Comparison of ENCODE assay signal across 16 cellular contexts in the genomic region with DNA sequence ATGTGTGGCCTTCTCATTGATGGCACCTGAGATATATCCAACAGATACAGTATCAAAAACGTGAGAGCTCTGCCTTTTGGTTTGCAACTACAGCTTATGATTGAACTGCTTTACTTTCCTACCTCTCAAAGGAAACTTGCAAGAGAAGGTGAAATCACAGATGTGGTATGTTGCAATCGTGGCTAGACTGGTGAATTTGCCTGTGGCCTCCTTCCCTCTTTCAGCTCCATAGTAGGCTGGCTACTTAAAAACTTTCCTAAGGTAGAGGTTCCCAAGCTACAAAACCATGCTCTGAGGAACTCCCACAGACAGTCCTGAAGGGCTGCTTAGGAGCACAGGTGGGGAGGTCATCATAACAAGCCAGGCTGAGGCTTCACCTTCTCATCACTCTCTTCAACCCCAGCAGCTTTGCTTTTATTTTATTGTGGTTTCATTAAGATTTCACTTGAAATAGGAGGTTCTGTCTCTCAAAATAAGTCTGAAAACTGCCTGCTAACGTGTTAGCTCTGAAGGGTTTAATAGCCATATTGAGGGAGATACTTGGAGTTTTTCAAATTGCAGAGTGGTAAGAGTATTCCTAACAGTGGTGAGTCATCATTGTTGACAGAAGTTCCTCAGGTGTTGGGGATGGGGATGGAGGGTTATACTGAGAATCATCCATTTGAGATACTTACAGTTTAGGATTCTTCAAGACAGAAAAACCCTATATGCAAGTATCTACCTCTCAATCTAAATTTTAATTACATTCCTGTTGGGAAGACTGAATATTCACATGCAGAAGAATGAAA.
A peak's percentile ranks its signal among the peaks of the same experiment; 100 is the strongest.
DNase-seq lines count a peak whose midpoint lies in the region; ATAC-seq and TF ChIP-seq lines count a peak whose summit lies in the region.
"Had no signal": no experiment of that assay in that cellular context is flagged by ENCODE, and none has a peak within 500 bp of the region (broad histone marks: within the 10 kb centered on the region; RNA-seq: fewer than 3 reads in every experiment).

No MANE protein-coding gene starts in this region.

- peaks cover 5% of the 10 kb centered on the region for H3K79me1 ChIP-seq in trophoblast cell (ENCODE audit: low read length)

- H3K79me2 ChIP-seq in trophoblast cell (ENCODE audit: control insufficient read depth, insufficient read depth, low read length, poor library complexity), result no peaks in the 10 kb centered on the region

- peak overlapping the region; percentile 77 for H3K18ac ChIP-seq in trophoblast cell (ENCODE audit: low read length)

- peaks cover 0 to under 1% (median 0%) of the 10 kb centered on the region in 3 donors for H3K9me3 Mint-ChIP-seq in IgD-negative memory B cell
- H3K9me3 Mint-ChIP-seq: stimulated activated effector memory CD8-positive, alpha-beta T cell treated with anti-CD3 and anti-CD28 coated beads, Interleukin-12 subunit alpha, Interleukin-12 subunit beta, amount 100 ng/mL, for 72 hours had no signal

- H4K8ac ChIP-seq in trophoblast cell (ENCODE audit: low read depth, low read length), result peak overlapping the region; percentile 23

- peak overlapping the region; percentile 88 for H2BK120ac ChIP-seq in trophoblast cell (ENCODE audit: insufficient read depth, low read length, poor library complexity)

- no peak overlapping the region for H2BK12ac ChIP-seq in trophoblast cell (ENCODE audit: low read length)

- H3K27ac Mint-ChIP-seq in IgD-negative memory B cell, result peak overlapping the region; percentile 28 to 54 (median 35)
- H3K27ac Mint-ChIP-seq: stimulated activated effector memory CD8-positive, alpha-beta T cell treated with anti-CD3 and anti-CD28 coated beads, Interleukin-12 subunit alpha, Interleukin-12 subunit beta, amount 100 ng/mL, for 72 hours had no signal

- H3K27me3 Mint-ChIP-seq in IgD-negative memory B cell, result no peaks in the 10 kb centered on the region

- ATAC-seq in GM18498 (IDR thresholded peaks at IDR 0.05; ENCODE audit: unreplicated experiment) (no peak), HG03159 (IDR thresholded peaks at IDR 0.05; ENCODE audit: unreplicated experiment) (no peak)
- ATAC-seq: left colon; stimulated activated effector memory CD8-positive, alpha-beta T cell treated with anti-CD3 and anti-CD28 coated beads, Interleukin-12 subunit alpha, Interleukin-12 subunit beta, amount 100 ng/mL, for 72 hours had no signal

- H3K4me3 ChIP-seq in epithelial cell of esophagus (ENCODE audit: low read length) (no peak overlapping the region), trophoblast cell (ENCODE audit: low read depth, low read length) (no peak overlapping the region)
- H3K4me3 ChIP-seq: ovary, tibial artery had no signal

- DNase-seq in RWPE1 (ENCODE audit: low spot score), result peak; percentile 10
- peak; percentile 74 for DNase-seq in epithelial cell of esophagus (ENCODE audit: low read depth)
- peak; percentile 54 to 71 for DNase-seq in trophoblast cell
- no peak for DNase-seq in RPMI8226
- DNase-seq: aorta, C1 segment of cervical spinal cord, dermis blood vessel endothelial cell, left colon, MV-4-11, NCI-H2081 treated with DMSO at 0.1 percent for 48 hours, ovary, tibial artery had no signal

- CTCF ChIA-PET in RWPE1 (lab: Yijun Ruan, JAX), result no interaction called here

- POLR2A ChIA-PET in RWPE1 (lab: Yijun Ruan, JAX; ENCODE audit: low non-redundant PET), result no interaction called here

- TF ChIP-seq CTCF in RWPE1 (conservative IDR thresholded peaks at IDR 0.05; ENCODE audit: low read depth) (no peak), epithelial cell of esophagus (IDR thresholded peaks at IDR 0.05; ENCODE audit: insufficient read depth, low read depth, low read length, missing control alignments) (no peak)

- peak overlapping the region; percentile 33 for H3K4ac ChIP-seq in trophoblast cell (ENCODE audit: low read depth, low read length)

- H3K9me3 ChIP-seq in trophoblast cell (ENCODE audit: insufficient read depth, low read depth, low read length), result peaks cover 3% of the 10 kb centered on the region
- H3K9me3 ChIP-seq: ovary, tibial artery had no signal

- peak overlapping the region; percentile 44 for H3K14ac ChIP-seq in trophoblast cell (ENCODE audit: low read length)

- WGBS in trophoblast cell (ENCODE audit: extremely low coverage, insufficient coverage, insufficient read length), result no CpG with 5 or more reads among the region's 3 CpGs

- H4K91ac ChIP-seq in trophoblast cell (ENCODE audit: low read depth, low read length), result peak overlapping the region; percentile 79

- no peaks in the 10 kb centered on the region for H3K27me3 ChIP-seq in trophoblast cell (ENCODE audit: insufficient read depth, low read length)
- H3K27me3 ChIP-seq: ovary, tibial artery had no signal

- no peak overlapping the region for H2AK5ac ChIP-seq in trophoblast cell (ENCODE audit: low read length)

- no peak overlapping the region for H3K23ac ChIP-seq in trophoblast cell (ENCODE audit: low read length)

- H3K36me3 ChIP-seq in trophoblast cell (ENCODE audit: control insufficient read depth in 1 of 2, insufficient read depth in 2 of 2, low read length in 2 of 2), result peaks cover 16 to 17% of the 10 kb centered on the region in 2 experiments
- H3K36me3 ChIP-seq: ovary had no signal

- peaks cover 13% of the 10 kb centered on the region for H3K36me3 Mint-ChIP-seq in IgD-negative memory B cell
- H3K36me3 Mint-ChIP-seq: stimulated activated effector memory CD8-positive, alpha-beta T cell treated with anti-CD3 and anti-CD28 coated beads, Interleukin-12 subunit alpha, Interleukin-12 subunit beta, amount 100 ng/mL, for 72 hours had no signal

- no peak overlapping the region for H4K12ac ChIP-seq in trophoblast cell (ENCODE audit: low read depth, low read length)

- H2BK5ac ChIP-seq in trophoblast cell (ENCODE audit: low read depth, low read length, poor library complexity), result peak overlapping the region; percentile 92

- no peak overlapping the region for H3K4me2 ChIP-seq in trophoblast cell (ENCODE audit: low read length)

- peaks cover 2 to 12% of the 10 kb centered on the region in 2 experiments for H3K4me1 ChIP-seq in trophoblast cell (ENCODE audit: control insufficient read depth in 1 of 2, insufficient read depth in 2 of 2, low read length in 2 of 2)
- H3K4me1 ChIP-seq: tibial artery had no signal

- no peak overlapping the region for H3K9ac ChIP-seq in trophoblast cell (ENCODE audit: low read length)

- no peak overlapping the region for H3K4me3 Mint-ChIP-seq in IgD-negative memory B cell
- H3K4me3 Mint-ChIP-seq: stimulated activated effector memory CD8-positive, alpha-beta T cell treated with anti-CD3 and anti-CD28 coated beads, Interleukin-12 subunit alpha, Interleukin-12 subunit beta, amount 100 ng/mL, for 72 hours had no signal

- H2AFZ ChIP-seq in trophoblast cell (ENCODE audit: insufficient read depth, low read length, poor library complexity), result no peak overlapping the region

- H3K27ac ChIP-seq in RWPE1 (no peak overlapping the region), trophoblast cell (ENCODE audit: low read depth, low read length) (peak overlapping the region; percentile 94)
- H3K27ac ChIP-seq: ovary, tibial artery had no signal

- peaks cover 11 to 13% (median 12%) of the 10 kb centered on the region in 3 donors for H3K4me1 Mint-ChIP-seq in IgD-negative memory B cell
- H3K4me1 Mint-ChIP-seq: stimulated activated effector memory CD8-positive, alpha-beta T cell treated with anti-CD3 and anti-CD28 coated beads, Interleukin-12 subunit alpha, Interleukin-12 subunit beta, amount 100 ng/mL, for 72 hours had no signal
